1 cellular context compared by ENCODE assay signal in the genomic region with DNA sequence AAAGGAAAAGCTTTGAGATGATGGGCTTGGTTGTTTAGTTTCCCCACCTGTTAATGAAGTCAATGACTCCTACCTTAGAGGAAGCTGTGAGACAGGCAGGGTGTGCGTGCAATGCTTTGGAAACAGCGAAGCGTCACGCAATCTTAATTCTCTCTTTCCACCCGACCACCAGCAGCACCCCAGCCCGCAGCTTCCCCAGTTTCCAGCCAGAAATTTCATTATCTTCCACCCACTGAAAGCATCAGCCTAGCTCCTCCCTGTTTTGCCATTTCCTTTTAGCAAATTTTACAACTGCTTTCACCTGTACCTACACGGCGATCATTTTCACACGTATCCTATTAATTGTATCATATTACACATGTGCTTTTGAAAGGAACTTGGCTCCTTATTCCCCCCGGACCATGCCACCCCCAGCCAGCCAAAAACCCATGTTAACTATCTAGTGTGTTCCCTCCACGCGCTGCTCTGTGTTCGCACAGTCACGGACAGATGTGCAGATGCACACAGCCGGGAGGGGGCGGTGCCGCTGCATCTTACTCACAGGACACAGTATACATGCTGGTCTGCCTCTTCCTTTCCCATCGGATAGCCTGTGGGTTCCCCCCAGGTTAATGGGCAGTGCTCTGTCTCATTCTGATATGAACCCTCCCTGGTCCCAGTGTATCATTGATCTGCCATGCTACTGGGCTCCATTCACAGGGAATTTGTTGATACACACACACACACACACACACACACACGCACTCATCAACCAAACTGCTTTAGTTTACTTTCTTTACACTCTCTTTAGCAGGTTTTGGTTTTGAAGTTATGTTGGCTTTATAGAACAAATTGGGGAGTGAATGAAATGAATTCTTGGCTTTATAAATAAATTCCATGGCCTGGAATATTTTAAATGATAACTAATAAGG.
TF ChIP-seq lines count a peak whose summit lies in the region.

No MANE protein-coding gene starts in this region.

TF ChIP-seq in GM23338, 12 proteins besides CTCF, POLR2A, EP300 and RAD21 (continued from another document):
- TF ChIP-seq ZNF462 (CRISPR knock-in tag; IDR thresholded peaks at IDR 0.05) (no peak), REST (IDR thresholded peaks at IDR 0.05; ENCODE audit: unreplicated experiment) (no peak), JUNB (IDR thresholded peaks at IDR 0.05; ENCODE audit: unreplicated experiment) (no peak), CREB1 (CRISPR knock-in tag; IDR thresholded peaks at IDR 0.05; ENCODE audit: low read depth) (no peak), NANOG (IDR thresholded peaks at IDR 0.05; ENCODE audit: borderline replicate concordance) (no peak), STAT1 (IDR thresholded peaks at IDR 0.05; ENCODE audit: unreplicated experiment) (no peak), ZNF331 (CRISPR knock-in tag; IDR thresholded peaks at IDR 0.05; ENCODE audit: low read depth) (no peak), POLR2AphosphoS5 (IDR thresholded peaks at IDR 0.05; ENCODE audit: low read depth) (no peak)
